In genomic region chr6:89059227-89059626, GRCh38 we compare ENCODE assay signal across 9 cellular contexts. TPM values are rescaled to one million over a fixed set of nuclear protein-coding genes. Genes with fewer than 3 reads are reported as not detected.
"Had no signal": no experiment of that assay in that cellular context is flagged by ENCODE, and none has a peak within 500 bp of the region (broad histone marks: within the 10 kb centered on the region; RNA-seq: fewer than 3 reads in every experiment).

No MANE protein-coding gene starts in this region.

- H3K4me3 Mint-ChIP-seq: H9 had no signal

- H3K9me3 Mint-ChIP-seq: H9, IgD-negative memory B cell had no signal

- H3K27ac ChIP-seq: HL-60 had no signal

- DNase-seq: GOT3, H9, HCEC 1CT, KG1 had no signal

- H3K27me3 Mint-ChIP-seq: IgD-negative memory B cell had no signal

- H3K4me1 Mint-ChIP-seq: IgD-negative memory B cell had no signal

- ATAC-seq: HepG2 had no signal

- H3K27ac Mint-ChIP-seq: H9, IgD-negative memory B cell had no signal

- FAIRE-seq: H54 had no signal

RNA-seq across cellular contexts. Expression of gene SRSF12, which starts 58.6 kb away (rescaled TPM):
- total RNA-seq: HT1080 had no signal
